In genomic region chr7:77434570-77434969, GRCh38 we compare ENCODE assay signal across 30 cellular contexts. TPM values are rescaled to one million over a fixed set of nuclear protein-coding genes. Genes with fewer than 3 reads are reported as not detected.
DNase-seq lines count a peak whose midpoint lies in the region; ATAC-seq, FAIRE-seq and TF ChIP-seq lines count a peak whose summit lies in the region.
"Had no signal": no experiment of that assay in that cellular context is flagged by ENCODE, and none has a peak within 500 bp of the region (broad histone marks: within the 10 kb centered on the region; RNA-seq: fewer than 3 reads in every experiment).

No MANE protein-coding gene starts in this region.

- CTCF ChIA-PET in mammary epithelial cell (lab: Charles Lee; ENCODE audit: low non-redundant PET): no interaction called here
- CTCF ChIA-PET in MCF 10A (lab: Yijun Ruan, JAX): interaction anchor here (1.0 kb wide), 1 partner anchor 15 kb away, joined by 11 read pairs; no protein-coding TSS in a partner anchor
- CTCF ChIA-PET in T-cell (lab: Charles Lee): interaction anchor here in 1 of 2 donors (0.8 kb wide), 1 partner anchor 227 kb away, joined by 3 read pairs; no protein-coding TSS in a partner anchor

- H3K79me2 ChIP-seq in mammary epithelial cell (ENCODE audit: insufficient read depth, low read length): no peaks in the 10 kb centered on the region

- H3K27ac Mint-ChIP-seq in MCF 10A (ENCODE audit: low read depth, unreplicated experiment) (no peak overlapping the region), T-cell (no peak overlapping the region)
- H3K27ac Mint-ChIP-seq: activated CD8-positive, alpha-beta T cell treated with anti-CD3 and anti-CD28 coated beads, Interleukin-2, amount 10 ng/mL, durations not matched to agents 7 days and 5 days; activated naive CD8-positive, alpha-beta T cell; progenitor cell of endocrine pancreas; T-helper 17 cell had no signal

- H2AFZ ChIP-seq in mammary epithelial cell (ENCODE audit: low read depth, low read length): peak overlapping the region; percentile 21

- H3K27ac ChIP-seq in mammary epithelial cell (ENCODE audit: insufficient read depth, low read depth, low read length) (no peak overlapping the region), lower lobe of right lung (no peak overlapping the region), pancreas (no peak overlapping the region)
- H3K27ac ChIP-seq: ascending aorta, dorsolateral prefrontal cortex, SJSA1 had no signal

- H3K4me3 ChIP-seq in mammary epithelial cell (replicated peaks in 1 of 3; ENCODE audit: insufficient read depth in 1 of 3, low read depth in 2 of 3, low read length in 3 of 3) (no peak overlapping the region), lower lobe of right lung (no peak overlapping the region), pancreas (no peak overlapping the region)
- H3K4me3 ChIP-seq: ascending aorta, dorsolateral prefrontal cortex, MG63, SJSA1 had no signal

- H3K36me3 ChIP-seq in mammary epithelial cell (ENCODE audit: insufficient read depth, low read length): no peaks in the 10 kb centered on the region
- no peaks in the 10 kb centered on the region for H3K36me3 ChIP-seq in lower lobe of right lung
- H3K36me3 ChIP-seq in pancreas: no peaks in the 10 kb centered on the region
- H3K36me3 ChIP-seq: ascending aorta, MG63, SJSA1 had no signal

- in situ Hi-C loops in mammary epithelial cell (cut with MboI; ENCODE audit: low sequenced_read_pairs in 2 of 2): no loop called here

- 89% methylated on average over 2 of the region's 2 CpGs for WGBS in mammary epithelial cell (ENCODE audit: low coverage, missing lambda C conversion rate)
- WGBS in pancreas, 2 donors: 86 to 87% methylated on average over 2 of the region's 2 CpGs

- no peak for TF ChIP-seq CTCF in mammary epithelial cell (conservative IDR thresholded peaks at IDR 0.05 in 1 of 2, IDR thresholded peaks at IDR 0.05 in 1 of 2; ENCODE audit: extremely low read depth in 1 of 2, insufficient read depth in 1 of 2, low read depth in 1 of 2, low read length in 2 of 2)
- no peak for TF ChIP-seq CTCF in MCF 10A (IDR thresholded peaks at IDR 0.05; ENCODE audit: unreplicated experiment)
- no peak for TF ChIP-seq CTCF in lower lobe of right lung (IDR thresholded peaks at IDR 0.05)
- TF ChIP-seq CTCF in pancreas (IDR thresholded peaks at IDR 0.05): no peak

- H4K20me1 ChIP-seq in mammary epithelial cell (ENCODE audit: insufficient read depth, low read length): no peaks in the 10 kb centered on the region

- H3K4me3 Mint-ChIP-seq in MCF 10A (ENCODE audit: unreplicated experiment): no peak overlapping the region
- H3K4me3 Mint-ChIP-seq in T-cell: no peak overlapping the region
- H3K4me3 Mint-ChIP-seq: activated CD8-positive, alpha-beta T cell treated with anti-CD3 and anti-CD28 coated beads, Interleukin-2, amount 10 ng/mL, durations not matched to agents 7 days and 5 days; activated naive CD8-positive, alpha-beta T cell; CD8-positive, alpha-beta memory T cell; central memory CD8-positive, alpha-beta T cell; T-helper 17 cell had no signal

- H3K9me3 Mint-ChIP-seq in MCF 10A (ENCODE audit: unreplicated experiment) (no peaks in the 10 kb centered on the region), T-cell (no peaks in the 10 kb centered on the region)
- H3K9me3 Mint-ChIP-seq: CD8-positive, alpha-beta memory T cell; central memory CD8-positive, alpha-beta T cell had no signal

- no peak overlapping the region for H3K4me2 ChIP-seq in mammary epithelial cell (ENCODE audit: insufficient read depth, low read depth, low read length)

- ATAC-seq in lower lobe of right lung (peak; percentile 23 to 28), pancreas (no peak), T-cell (replicated peaks in 1 of 4) (no peak)
- ATAC-seq: activated CD8-positive, alpha-beta T cell treated with anti-CD3 and anti-CD28 coated beads, Interleukin-2, amount 10 ng/mL, durations not matched to agents 7 days and 5 days; sciatic nerve; T-helper 17 cell had no signal

- DNase-seq in mammary epithelial cell (no peak), MCF 10A (ENCODE audit: unreplicated experiment) (no peak), brain pericyte (ENCODE audit: low read depth, low spot score) (peak; percentile 45), lower lobe of right lung (no peak), pancreas (no peak), T-cell (no peak), SKM-1 treated with dmso at 0.1 percent for 144 hours (lab: John Stamatoyannopoulos, UW; ENCODE audit: unreplicated experiment) (no peak)
- DNase-seq in NK-92 treated with Interleukin-12 subunit alpha and Interleukin-12 subunit beta, amount 100 ng/mL, for 24 hours (lab: John Stamatoyannopoulos, UW): no peak
- DNase-seq: 8988T; activated CD8-positive, alpha-beta T cell treated with anti-CD3 and anti-CD28 coated beads, Interleukin-2, amount 10 ng/mL, durations not matched to agents 7 days and 5 days; activated effector memory CD4-positive, alpha-beta T cell treated with Interleukin-2 at 50 U/mL for 16 hours; activated T-cell treated with anti-CD3 and anti-CD28 coated beads for 4 hours; CD8-positive, alpha-beta memory T cell; DMS153; dorsolateral prefrontal cortex; H7; MG63; NCI-H2081; NCI-H2227 treated with DMSO at 0.1 percent for 48 hours; NCI-H69; stimulated activated CD4-positive, alpha-beta T cell treated with anti-CD3 and anti-CD28 coated beads, Interleukin-15, amount 100 ng/mL, for 24 hours; stimulated activated naive CD4-positive, alpha-beta T cell; T-helper 17 cell had no signal

- POLR2A ChIA-PET in MCF 10A (lab: Yijun Ruan, JAX): interaction anchor here (1.4 kb wide), 1 partner anchor 20 kb away, joined by 4 read pairs; no protein-coding TSS in a partner anchor
- POLR2A ChIA-PET in T-cell (lab: Charles Lee): no interaction called here

- H3K27me3 Mint-ChIP-seq in MCF 10A (ENCODE audit: insufficient read depth, unreplicated experiment) (no peaks in the 10 kb centered on the region), T-cell (peaks cover 0 to 4% of the 10 kb centered on the region in 2 donors)
- H3K27me3 Mint-ChIP-seq: activated naive CD8-positive, alpha-beta T cell; central memory CD8-positive, alpha-beta T cell; progenitor cell of endocrine pancreas had no signal

- H3K27me3 ChIP-seq in mammary epithelial cell (ENCODE audit: insufficient read depth, low read length) (no peaks in the 10 kb centered on the region), lower lobe of right lung (ENCODE audit: low read depth) (no peaks in the 10 kb centered on the region), pancreas (no peaks in the 10 kb centered on the region)
- H3K27me3 ChIP-seq: ascending aorta, dorsolateral prefrontal cortex, MG63, SJSA1 had no signal

- no peak for FAIRE-seq in pancreas (lab: Jason Lieb, UNC)
- FAIRE-seq: G401.6 had no signal

- H3K36me3 Mint-ChIP-seq in MCF 10A (ENCODE audit: insufficient read depth, unreplicated experiment) (no peaks in the 10 kb centered on the region), T-cell (no peaks in the 10 kb centered on the region)
- H3K36me3 Mint-ChIP-seq: activated naive CD8-positive, alpha-beta T cell; CD8-positive, alpha-beta memory T cell had no signal

- H3K4me1 Mint-ChIP-seq in MCF 10A (ENCODE audit: insufficient read depth, unreplicated experiment) (no peaks in the 10 kb centered on the region), T-cell (peaks cover 0 to 3% (median under 1%) of the 10 kb centered on the region in 3 donors)
- H3K4me1 Mint-ChIP-seq: CD8-positive, alpha-beta memory T cell; central memory CD8-positive, alpha-beta T cell had no signal

- dilution Hi-C loops in mammary epithelial cell (cut with HindIII; ENCODE audit: low sequenced_read_pairs): no loop called here

- H3K9me3 ChIP-seq in mammary epithelial cell (replicated peaks; ENCODE audit: insufficient read depth, low read length) (no peaks in the 10 kb centered on the region), lower lobe of right lung (no peaks in the 10 kb centered on the region), pancreas (no peaks in the 10 kb centered on the region)
- H3K9me3 ChIP-seq: ascending aorta, MG63, SJSA1 had no signal

- H3K9ac ChIP-seq in mammary epithelial cell (ENCODE audit: insufficient read depth, low read length): no peak overlapping the region

- intact Hi-C loops in mammary epithelial cell (cut with micrococcal nuclease) (no loop called here), MCF 10A (cut with micrococcal nuclease) (loop anchor here (10.0 kb wide), 1 partner anchor 510 kb away; no protein-coding TSS in a partner anchor), lower lobe of right lung (cut with DNase I) (no loop called here), pancreas (cut with DNase I) (no loop called here)

- peaks cover 3% of the 10 kb centered on the region for H3K4me1 ChIP-seq in mammary epithelial cell (ENCODE audit: insufficient read depth, low read length)
- H3K4me1 ChIP-seq in lower lobe of right lung: peaks cover 4% of the 10 kb centered on the region
- no peaks in the 10 kb centered on the region for H3K4me1 ChIP-seq in pancreas
- H3K4me1 ChIP-seq: ascending aorta had no signal

- BruUV-seq in mammary epithelial cell (replicated peaks; lab: Mats Ljungman, UMichigan): no TSS peak
- BruUV-seq in MCF 10A (replicated peaks; lab: Mats Ljungman, UMichigan): no TSS peak

RNA-seq across cellular contexts. Expression of gene GSAP, which starts 18.4 kb away (rescaled TPM):
- total RNA-seq in mammary epithelial cell (10 to 100 TPM in 1 of 2 donors, 1 to 10 TPM in 1; 7.9 to 10.3 TPM), MCF 10A (2022) (13.7 and 19.0 TPM in 2 replicates), lower lobe of right lung (80.0 TPM), pancreas (10 to 100 TPM in 1 of 6 donors, 1 to 10 TPM in 5; 5.3 to 12.1 (median 7.8) TPM), T-cell (10 to 100 TPM; 17.7 to 40.0 (median 25.7) TPM)
- polyA plus RNA-seq in mammary epithelial cell (2.6 TPM), pancreas (10 to 100 TPM; 14.1 to 22.7 TPM)
- not detected for polyA minus RNA-seq in mammary epithelial cell

Comparison
In these comparisons a context has a peak if more than half of its experiments do, and no peak if none do; other contexts are left out.
1. ATAC-seq: peak in lower lobe of right lung (2 of 2); none in pancreas (0 of 4) and T-cell (0 of 4).